Comparison of ENCODE assay signal across 28 cellular contexts in genomic region chr15:29074045-29074444, GRCh38.
DNase-seq lines count a peak whose midpoint lies in the region; ATAC-seq lines count a peak whose summit lies in the region.
"Had no signal": no experiment of that assay in that cellular context is flagged by ENCODE, and none has a peak within 500 bp of the region (broad histone marks: within the 10 kb centered on the region; RNA-seq: fewer than 3 reads in every experiment).

No MANE protein-coding gene starts in this region.

- no peaks in the 10 kb centered on the region for H3K9me3 Mint-ChIP-seq in activated CD4-positive, alpha-beta memory T cell treated with anti-CD3 and anti-CD28 coated beads for 36 hours
- H3K9me3 Mint-ChIP-seq: activated naive CD4-positive, alpha-beta T cell treated with anti-CD3 and anti-CD28 coated beads for 36 hours; activated T-helper 1 cell treated with anti-CD3 and anti-CD28 coated beads, Interleukin-12 subunit alpha, Interleukin-12 subunit beta, Interleukin-2, Interleukin-4 antibody, amounts not matched to agents 30 ng/mL and 10 ng/mL and 1 ng/mL, durations not matched to agents 14 hours and 24 hours and 36 hours had no signal

- H3K27ac Mint-ChIP-seq in activated CD4-positive, alpha-beta memory T cell treated with anti-CD3 and anti-CD28 coated beads for 36 hours = no peak overlapping the region
- H3K27ac Mint-ChIP-seq: activated naive CD4-positive, alpha-beta T cell treated with anti-CD3 and anti-CD28 coated beads for 36 hours; activated T-helper 1 cell treated with anti-CD3 and anti-CD28 coated beads, Interleukin-12 subunit alpha, Interleukin-12 subunit beta, Interleukin-2, Interleukin-4 antibody, amounts not matched to agents 30 ng/mL and 10 ng/mL and 1 ng/mL, durations not matched to agents 14 hours and 24 hours and 36 hours; naive B cell; T-helper 17 cell had no signal

- peaks cover 7% of the 10 kb centered on the region for H3K36me3 Mint-ChIP-seq in activated CD4-positive, alpha-beta memory T cell treated with anti-CD3 and anti-CD28 coated beads for 36 hours
- H3K36me3 Mint-ChIP-seq: naive B cell had no signal

- POLR2A ChIA-PET in activated CD4-positive, alpha-beta memory T cell treated with anti-CD3 and anti-CD28 coated beads for 36 hours (lab: Charles Lee) = no interaction called here

- H3K27me3 Mint-ChIP-seq in activated CD4-positive, alpha-beta memory T cell treated with anti-CD3 and anti-CD28 coated beads for 36 hours = no peaks in the 10 kb centered on the region
- H3K27me3 Mint-ChIP-seq: brain, T-helper 17 cell had no signal

- no peak overlapping the region for H3K4me3 Mint-ChIP-seq in activated CD4-positive, alpha-beta memory T cell treated with anti-CD3 and anti-CD28 coated beads for 36 hours
- H3K4me3 Mint-ChIP-seq: activated naive CD4-positive, alpha-beta T cell treated with anti-CD3 and anti-CD28 coated beads for 36 hours; activated T-helper 1 cell treated with anti-CD3 and anti-CD28 coated beads, Interleukin-12 subunit alpha, Interleukin-12 subunit beta, Interleukin-2, Interleukin-4 antibody, amounts not matched to agents 30 ng/mL and 10 ng/mL and 1 ng/mL, durations not matched to agents 14 hours and 24 hours and 36 hours; brain; CD8-positive, alpha-beta memory T cell; naive B cell; T-helper 17 cell had no signal

- ATAC-seq in GM19395 (IDR thresholded peaks at IDR 0.05; ENCODE audit: unreplicated experiment) = no peak
- no peak for ATAC-seq in GM18907 (IDR thresholded peaks at IDR 0.05; ENCODE audit: unreplicated experiment)
- ATAC-seq: heart left ventricle; right cardiac atrium; stimulated activated naive CD8-positive, alpha-beta T cell treated with anti-CD3 and anti-CD28 coated beads, Interleukin-15, Interleukin-2, amounts not matched to agents 100 U/mL and 50 U/mL, for 24 hours; T-helper 17 cell had no signal

- DNase-seq in DMS53 treated with DMSO at 0.1 percent for 48 hours (lab: John Stamatoyannopoulos, UW; ENCODE audit: unreplicated experiment) = peak; percentile 14
- peak; percentile 61 for DNase-seq in NCI-H69 (lab: John Stamatoyannopoulos, UW)
- peak; percentile 67 to 94 for DNase-seq in dermis microvascular lymphatic vessel endothelial cell (ENCODE audit: low read depth in 2 of 2)
- peak; percentile 79 to 86 for DNase-seq in lung microvascular endothelial cell (ENCODE audit: low read depth in 2 of 2)
- no peak for DNase-seq in activated CD4-positive, alpha-beta memory T cell treated with anti-CD3 and anti-CD28 coated beads for 36 hours
- DNase-seq: activated CD4-positive, alpha-beta T cell treated with anti-CD3 and anti-CD28 coated beads, Interleukin-2, amount 50 U/mL, for 4 hours; activated CD8-positive, alpha-beta memory T cell treated with anti-CD3 and anti-CD28 coated beads, Interleukin-2, amount 50 U/mL, for 48 hours; activated naive CD4-positive, alpha-beta T cell treated with anti-CD3 and anti-CD28 coated beads for 36 hours; adrenal gland; BE2C; CD8-positive, alpha-beta memory T cell; DMS 273 treated with DMSO at 0.1 percent for 48 hours; heart left ventricle; midbrain; naive B cell; NCI-H2171; NCI-H510A treated with DMSO at 0.1 percent for 48 hours; PC-9; right cardiac atrium; Right ventricle myocardium superior; stimulated activated CD4-positive, alpha-beta T cell treated with anti-CD3 and anti-CD28 coated beads, Interleukin-1b, Interleukin-23, amount 100 ng/mL, for 48 hours; stimulated activated naive CD8-positive, alpha-beta T cell treated with anti-CD3 and anti-CD28 coated beads, Interleukin-15, Interleukin-2, amounts not matched to agents 100 U/mL and 50 U/mL, for 24 hours; T-helper 17 cell; thyroid gland had no signal

- CTCF ChIA-PET in activated CD4-positive, alpha-beta memory T cell treated with anti-CD3 and anti-CD28 coated beads for 36 hours (lab: Charles Lee) = no interaction called here

- intact Hi-C loops in activated CD4-positive, alpha-beta memory T cell treated with anti-CD3 and anti-CD28 coated beads for 36 hours (cut with micrococcal nuclease) = no loop called here

- no peaks in the 10 kb centered on the region for H3K4me1 Mint-ChIP-seq in activated CD4-positive, alpha-beta memory T cell treated with anti-CD3 and anti-CD28 coated beads for 36 hours (ENCODE audit: low read depth)
- H3K4me1 Mint-ChIP-seq: naive B cell, T-helper 17 cell had no signal
